Comparison of ENCODE assay signal across 1 cellular context in the genomic region with DNA sequence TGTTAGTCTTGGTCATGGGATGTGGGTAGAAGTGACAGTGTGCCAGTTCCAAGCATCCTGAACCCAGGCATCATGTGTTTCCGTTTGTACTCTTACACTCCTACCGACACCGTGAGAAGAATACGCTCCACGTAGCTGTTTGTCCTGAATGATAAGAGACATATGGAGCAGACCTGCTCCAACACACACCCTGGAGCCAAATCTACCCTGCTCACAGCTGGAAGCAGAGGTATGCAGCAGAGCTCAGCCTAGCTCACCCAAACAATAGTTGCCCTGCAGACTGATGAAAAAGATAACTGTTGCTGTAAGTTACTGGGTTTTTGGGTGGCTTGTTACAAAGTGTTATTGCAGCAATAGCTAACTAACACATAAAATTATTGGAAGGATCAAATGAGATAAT.
TF ChIP-seq lines count a peak whose summit lies in the region.

No MANE protein-coding gene starts in this region.

TF ChIP-seq in SK-N-SH treated with all-trans-retinoic acid at 6 μM for 48 hours, 23 proteins besides CTCF, POLR2A, EP300 and RAD21 (continued from another document):
- TF ChIP-seq, protein P1, sequence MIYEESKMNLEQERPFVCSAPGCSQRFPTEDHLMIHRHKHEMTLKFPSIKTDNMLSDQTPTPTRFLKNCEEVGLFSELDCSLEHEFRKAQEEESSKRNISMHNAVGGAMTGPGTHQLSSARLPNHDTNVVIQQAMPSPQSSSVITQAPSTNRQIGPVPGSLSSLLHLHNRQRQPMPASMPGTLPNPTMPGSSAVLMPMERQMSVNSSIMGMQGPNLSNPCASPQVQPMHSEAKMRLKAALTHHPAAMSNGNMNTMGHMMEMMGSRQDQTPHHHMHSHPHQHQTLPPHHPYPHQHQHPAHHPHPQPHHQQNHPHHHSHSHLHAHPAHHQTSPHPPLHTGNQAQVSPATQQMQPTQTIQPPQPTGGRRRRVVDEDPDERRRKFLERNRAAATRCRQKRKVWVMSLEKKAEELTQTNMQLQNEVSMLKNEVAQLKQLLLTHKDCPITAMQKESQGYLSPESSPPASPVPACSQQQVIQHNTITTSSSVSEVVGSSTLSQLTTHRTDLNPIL (CRISPR knock-in tag; IDR thresholded peaks at IDR 0.05; ENCODE audit: low read depth), result no peak
- TF ChIP-seq PPARA (CRISPR knock-in tag; IDR thresholded peaks at IDR 0.05; ENCODE audit: borderline replicate concordance) (no peak), ZFP3 (CRISPR knock-in tag; IDR thresholded peaks at IDR 0.05) (no peak), GLIS3 (CRISPR knock-in tag; IDR thresholded peaks at IDR 0.05) (no peak), ZNF565 (CRISPR knock-in tag; conservative IDR thresholded peaks at IDR 0.05; ENCODE audit: low read depth) (no peak), CSDC2 (CRISPR knock-in tag; IDR thresholded peaks at IDR 0.05) (no peak)
